Comparison of ENCODE assay signal across 19 cellular contexts in genomic region chr7:98826400-98826799, GRCh38. TPM values are rescaled to one million over a fixed set of nuclear protein-coding genes. Genes with fewer than 3 reads are reported as not detected.
DNase-seq lines count a peak whose midpoint lies in the region; ATAC-seq and TF ChIP-seq lines count a peak whose summit lies in the region.
"Had no signal": no experiment of that assay in that cellular context is flagged by ENCODE, and none has a peak within 500 bp of the region (broad histone marks: within the 10 kb centered on the region; RNA-seq: fewer than 3 reads in every experiment).

No MANE protein-coding gene starts in this region.

- H3K27me3 Mint-ChIP-seq in T-helper 17 cell: peaks cover 18% of the 10 kb centered on the region

- no peak for ATAC-seq in T-helper 17 cell

- H3K9me3 ChIP-seq in ascending aorta (no peaks in the 10 kb centered on the region), left ventricle myocardium inferior (replicated peaks) (no peaks in the 10 kb centered on the region), BE2C (no peaks in the 10 kb centered on the region), T-helper 17 cell (ENCODE audit: control insufficient read depth, low read length, poor library complexity, severe bottlenecking) (no peaks in the 10 kb centered on the region)
- H3K9me3 ChIP-seq: lower lobe of right lung, ovary had no signal

- H3K27me3 ChIP-seq in ascending aorta: no peaks in the 10 kb centered on the region
- no peaks in the 10 kb centered on the region for H3K27me3 ChIP-seq in left ventricle myocardium inferior (ENCODE audit: low read depth)
- no peaks in the 10 kb centered on the region for H3K27me3 ChIP-seq in BE2C
- H3K27me3 ChIP-seq: ovary had no signal

- H3K4me1 Mint-ChIP-seq in T-helper 17 cell: no peaks in the 10 kb centered on the region

- TF ChIP-seq CTCF in ascending aorta (IDR thresholded peaks at IDR 0.05) (no peak), left ventricle myocardium inferior (IDR thresholded peaks at IDR 0.05; ENCODE audit: borderline replicate concordance) (no peak), BE2C (IDR thresholded peaks at IDR 0.05; ENCODE audit: low read depth, low read length) (no peak)

- peak overlapping the region; percentile 81 for H3K27ac ChIP-seq in ascending aorta
- H3K27ac ChIP-seq in left ventricle myocardium inferior (replicated peaks): peak overlapping the region; percentile 90
- H3K27ac ChIP-seq: lower lobe of right lung, ovary, skin epidermis had no signal

- H3K36me3 ChIP-seq in ascending aorta (no peaks in the 10 kb centered on the region), left ventricle myocardium inferior (no peaks in the 10 kb centered on the region), BE2C (no peaks in the 10 kb centered on the region)
- H3K36me3 ChIP-seq: lower lobe of right lung, ovary had no signal

- peaks cover 2% of the 10 kb centered on the region for H3K36me3 Mint-ChIP-seq in T-helper 17 cell (ENCODE audit: low read depth)
- H3K36me3 Mint-ChIP-seq: activated CD4-positive, alpha-beta memory T cell treated with anti-CD3 and anti-CD28 coated beads for 36 hours had no signal

- intact Hi-C loops in ascending aorta (cut with DNase I) (loop anchor here (2.0 to 5.0 kb wide), 3 partner anchors 66 to 544 kb away; partner anchors contain the start of genes BRI3 and NPTX2), left ventricle myocardium inferior (cut with micrococcal nuclease) (no loop called here)

- no peak overlapping the region for H3K27ac Mint-ChIP-seq in T-helper 17 cell
- H3K27ac Mint-ChIP-seq: activated CD4-positive, alpha-beta memory T cell treated with anti-CD3 and anti-CD28 coated beads for 36 hours; activated naive CD4-positive, alpha-beta T cell treated with anti-CD3 and anti-CD28 coated beads for 36 hours had no signal

- H3K4me3 Mint-ChIP-seq in T-helper 17 cell: no peak overlapping the region
- H3K4me3 Mint-ChIP-seq: activated CD4-positive, alpha-beta memory T cell treated with anti-CD3 and anti-CD28 coated beads for 36 hours; activated naive CD4-positive, alpha-beta T cell treated with anti-CD3 and anti-CD28 coated beads for 36 hours had no signal

- no peak overlapping the region for H3K4me3 ChIP-seq in ascending aorta
- peak overlapping the region; percentile 9 for H3K4me3 ChIP-seq in left ventricle myocardium inferior
- H3K4me3 ChIP-seq in BE2C (ENCODE audit: low read depth, low read length): no peak overlapping the region
- H3K4me3 ChIP-seq: lower lobe of right lung, ovary, skin epidermis had no signal

- H3K4me1 ChIP-seq in ascending aorta (peaks cover 4 to 14% of the 10 kb centered on the region in 2 donors), left ventricle myocardium inferior (peaks cover 27% of the 10 kb centered on the region), BE2C (no peaks in the 10 kb centered on the region)
- H3K4me1 ChIP-seq: lower lobe of right lung had no signal

- DNase-seq in NCI-H1092 treated with DMSO at 0.1 percent for 48 hours (lab: John Stamatoyannopoulos, UW) (peak; percentile 88), ascending aorta (ENCODE audit: low spot score in 2 of 2) (no peak), left ventricle myocardium inferior (no peak), superior temporal gyrus (ENCODE audit: extremely low spot score) (peak; percentile 57), BE2C (no peak), T-helper 17 cell (no peak)
- no peak for DNase-seq in stimulated activated naive CD4-positive, alpha-beta T cell (lab: John Stamatoyannopoulos, UW)
- DNase-seq: activated CD4-positive, alpha-beta memory T cell treated with anti-CD3 and anti-CD28 coated beads for 36 hours; activated naive CD4-positive, alpha-beta T cell treated with anti-CD3 and anti-CD28 coated beads for 36 hours; activated T-cell treated with anti-CD3 and anti-CD28 coated beads, Interleukin-2, amount 50 U/mL, for 1 hour; Calu3; lower lobe of right lung; NCI-H1417 treated with DMSO at 0.1 percent for 48 hours; NCI-H226; stimulated activated CD4-positive, alpha-beta T cell treated with anti-CD3 and anti-CD28 coated beads, Interleukin-4, amount 100 ng/mL, for 1 hour had no signal

RNA-seq across cellular contexts. Expression of gene TMEM130, which starts 43.4 kb away (rescaled TPM):
- 33.6 TPM for total RNA-seq in ascending aorta
- not detected for total RNA-seq in left ventricle myocardium inferior
- polyA plus RNA-seq in BE2C (2012; ENCODE audit: insufficient read depth, insufficient read length, low read depth): 55.8 TPM
- total RNA-seq in T-helper 17 cell: under 1 TPM in 1 of 2 donors, not detected in 1; 0.22 TPM
- total RNA-seq: activated CD4-positive, alpha-beta memory T cell treated with anti-CD3 and anti-CD28 coated beads for 36 hours; Calu3; HT1080; myocyte had no signal

RNA-seq across cellular contexts. Expression of gene TRRAP, which starts 51.9 kb away (rescaled TPM):
- total RNA-seq in ascending aorta (23.4 TPM), left ventricle myocardium inferior (15.5 TPM), T-helper 17 cell (10 to 100 TPM; 70.1 to 77.2 TPM)
- 42.7 TPM for polyA plus RNA-seq in BE2C (2012; ENCODE audit: insufficient read depth, insufficient read length, low read depth)

Comparison
In these comparisons a context has a peak if more than half of its experiments do, and no peak if none do; other contexts are left out.
1. DNase-seq: peak in NCI-H1092 treated with DMSO at 0.1 percent for 48 hours (single experiment) and superior temporal gyrus (single experiment); none in ascending aorta (0 of 2), left ventricle myocardium inferior (single experiment), BE2C (single experiment), T-helper 17 cell (0 of 3) and stimulated activated naive CD4-positive, alpha-beta T cell (0 of 6).
2. RNA of gene TMEM130, which starts 43.4 kb away (total RNA-seq): 33.6 TPM in ascending aorta (single experiment); 0.22 TPM in T-helper 17 cell and not detected in left ventricle myocardium inferior (single experiment); every median in the first group is over 10 times any median in the second.